In the genomic region with DNA sequence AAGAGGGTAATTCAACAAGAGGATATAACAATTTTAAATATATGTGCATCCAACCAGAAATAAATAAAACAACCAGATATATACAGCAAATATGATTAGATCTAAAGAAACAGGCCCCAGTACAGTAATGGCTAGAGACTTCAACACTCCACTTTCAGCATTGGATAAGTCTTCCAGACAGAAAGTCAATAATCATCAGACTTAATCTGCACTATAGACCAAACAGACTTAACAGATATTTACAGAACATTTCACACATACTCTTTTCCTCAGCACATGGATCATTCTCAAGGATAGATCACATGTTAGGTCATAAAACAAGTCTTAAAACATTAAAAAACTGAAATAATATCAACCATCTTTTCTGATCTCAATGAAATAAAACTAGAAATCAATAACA, we compare ENCODE assay signal across 8 cellular contexts.
"Had no signal": no experiment of that assay in that cellular context is flagged by ENCODE, and none has a peak within 500 bp of the region (broad histone marks: within the 10 kb centered on the region; RNA-seq: fewer than 3 reads in every experiment).

No MANE protein-coding gene starts in this region.

- DNase-seq: GDM1, GF-D8 had no signal

- ATAC-seq: GM12878 had no signal

- FAIRE-seq: G401.6, GM12878, GM12891, GM12892, GM18507, GM19239 had no signal

- H3K4me3 ChIP-seq: GM12878 had no signal
